ENCODE assay signal across 1 cellular context in the genomic region with DNA sequence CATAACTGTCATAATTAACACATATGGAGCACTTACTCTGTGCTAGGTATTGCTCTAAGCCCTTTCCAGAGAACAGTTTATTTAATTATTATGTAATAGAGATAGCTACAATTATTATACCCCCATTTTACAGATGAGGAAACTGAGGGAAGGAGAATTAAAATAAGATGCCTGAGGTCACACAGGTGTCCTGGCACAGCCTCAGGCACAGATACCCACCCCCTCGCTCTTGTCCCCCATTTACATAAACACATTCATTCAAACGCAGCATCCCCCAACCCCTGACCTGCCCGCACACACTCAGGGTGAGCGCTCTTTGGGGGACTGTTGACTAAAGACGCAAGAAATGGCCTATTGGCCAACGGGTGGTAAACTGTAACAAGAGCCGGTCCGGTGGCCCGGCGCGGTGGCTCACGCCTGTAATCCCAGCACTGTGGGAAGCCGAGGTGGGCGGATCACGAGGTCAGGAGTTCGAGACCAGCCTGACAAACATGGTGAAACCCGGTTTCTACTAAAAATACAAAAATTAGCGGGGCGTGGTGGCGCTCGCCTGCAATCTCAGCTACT.
TF ChIP-seq lines count a peak whose summit lies in the region.

No MANE protein-coding gene starts in this region.

TF ChIP-seq in HepG2, 621 proteins besides CTCF, POLR2A, EP300 and RAD21:
- TF ChIP-seq ZFP90 (CRISPR knock-in tag; IDR thresholded peaks at IDR 0.05; ENCODE audit: borderline replicate concordance): no peak
- 0 out of 2 replicates have a peak, but pooled peaks have one; percentile 15 for TF ChIP-seq ZNF543 (CRISPR knock-in tag; IDR thresholded peaks at IDR 0.05)
- TF ChIP-seq SMARCE1 (IDR thresholded peaks at IDR 0.05; ENCODE audit: borderline replicate concordance): no peak
- TF ChIP-seq, protein P1, sequence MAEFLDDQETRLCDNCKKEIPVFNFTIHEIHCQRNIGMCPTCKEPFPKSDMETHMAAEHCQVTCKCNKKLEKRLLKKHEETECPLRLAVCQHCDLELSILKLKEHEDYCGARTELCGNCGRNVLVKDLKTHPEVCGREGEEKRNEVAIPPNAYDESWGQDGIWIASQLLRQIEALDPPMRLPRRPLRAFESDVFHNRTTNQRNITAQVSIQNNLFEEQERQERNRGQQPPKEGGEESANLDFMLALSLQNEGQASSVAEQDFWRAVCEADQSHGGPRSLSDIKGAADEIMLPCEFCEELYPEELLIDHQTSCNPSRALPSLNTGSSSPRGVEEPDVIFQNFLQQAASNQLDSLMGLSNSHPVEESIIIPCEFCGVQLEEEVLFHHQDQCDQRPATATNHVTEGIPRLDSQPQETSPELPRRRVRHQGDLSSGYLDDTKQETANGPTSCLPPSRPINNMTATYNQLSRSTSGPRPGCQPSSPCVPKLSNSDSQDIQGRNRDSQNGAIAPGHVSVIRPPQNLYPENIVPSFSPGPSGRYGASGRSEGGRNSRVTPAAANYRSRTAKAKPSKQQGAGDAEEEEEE (CRISPR knock-in tag; IDR thresholded peaks at IDR 0.05; ENCODE audit: borderline replicate concordance): no peak
- TF ChIP-seq KLF16 (CRISPR knock-in tag; IDR thresholded peaks at IDR 0.05): no peak
- 0 out of 2 replicates have a peak, but pooled peaks have one; percentile 19 for TF ChIP-seq KDM1A (CRISPR knock-in tag; IDR thresholded peaks at IDR 0.05)
- TF ChIP-seq, protein P2, sequence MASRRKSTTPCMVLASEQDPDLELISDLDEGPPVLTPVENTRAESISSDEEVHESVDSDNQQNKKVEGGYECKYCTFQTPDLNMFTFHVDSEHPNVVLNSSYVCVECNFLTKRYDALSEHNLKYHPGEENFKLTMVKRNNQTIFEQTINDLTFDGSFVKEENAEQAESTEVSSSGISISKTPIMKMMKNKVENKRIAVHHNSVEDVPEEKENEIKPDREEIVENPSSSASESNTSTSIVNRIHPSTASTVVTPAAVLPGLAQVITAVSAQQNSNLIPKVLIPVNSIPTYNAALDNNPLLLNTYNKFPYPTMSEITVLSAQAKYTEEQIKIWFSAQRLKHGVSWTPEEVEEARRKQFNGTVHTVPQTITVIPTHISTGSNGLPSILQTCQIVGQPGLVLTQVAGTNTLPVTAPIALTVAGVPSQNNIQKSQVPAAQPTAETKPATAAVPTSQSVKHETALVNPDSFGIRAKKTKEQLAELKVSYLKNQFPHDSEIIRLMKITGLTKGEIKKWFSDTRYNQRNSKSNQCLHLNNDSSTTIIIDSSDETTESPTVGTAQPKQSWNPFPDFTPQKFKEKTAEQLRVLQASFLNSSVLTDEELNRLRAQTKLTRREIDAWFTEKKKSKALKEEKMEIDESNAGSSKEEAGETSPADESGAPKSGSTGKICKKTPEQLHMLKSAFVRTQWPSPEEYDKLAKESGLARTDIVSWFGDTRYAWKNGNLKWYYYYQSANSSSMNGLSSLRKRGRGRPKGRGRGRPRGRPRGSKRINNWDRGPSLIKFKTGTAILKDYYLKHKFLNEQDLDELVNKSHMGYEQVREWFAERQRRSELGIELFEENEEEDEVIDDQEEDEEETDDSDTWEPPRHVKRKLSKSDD (CRISPR knock-in tag; IDR thresholded peaks at IDR 0.05; ENCODE audit: low read depth): no peak
- TF ChIP-seq RXRA (CRISPR knock-in tag; IDR thresholded peaks at IDR 0.05): no peak
- TF ChIP-seq KLF9 (CRISPR knock-in tag; IDR thresholded peaks at IDR 0.05; ENCODE audit: low read depth): no peak
- TF ChIP-seq BCL6 (CRISPR knock-in tag; IDR thresholded peaks at IDR 0.05): no peak
- no peak for TF ChIP-seq RCOR2 (CRISPR knock-in tag; IDR thresholded peaks at IDR 0.05)
- TF ChIP-seq, protein P3, sequence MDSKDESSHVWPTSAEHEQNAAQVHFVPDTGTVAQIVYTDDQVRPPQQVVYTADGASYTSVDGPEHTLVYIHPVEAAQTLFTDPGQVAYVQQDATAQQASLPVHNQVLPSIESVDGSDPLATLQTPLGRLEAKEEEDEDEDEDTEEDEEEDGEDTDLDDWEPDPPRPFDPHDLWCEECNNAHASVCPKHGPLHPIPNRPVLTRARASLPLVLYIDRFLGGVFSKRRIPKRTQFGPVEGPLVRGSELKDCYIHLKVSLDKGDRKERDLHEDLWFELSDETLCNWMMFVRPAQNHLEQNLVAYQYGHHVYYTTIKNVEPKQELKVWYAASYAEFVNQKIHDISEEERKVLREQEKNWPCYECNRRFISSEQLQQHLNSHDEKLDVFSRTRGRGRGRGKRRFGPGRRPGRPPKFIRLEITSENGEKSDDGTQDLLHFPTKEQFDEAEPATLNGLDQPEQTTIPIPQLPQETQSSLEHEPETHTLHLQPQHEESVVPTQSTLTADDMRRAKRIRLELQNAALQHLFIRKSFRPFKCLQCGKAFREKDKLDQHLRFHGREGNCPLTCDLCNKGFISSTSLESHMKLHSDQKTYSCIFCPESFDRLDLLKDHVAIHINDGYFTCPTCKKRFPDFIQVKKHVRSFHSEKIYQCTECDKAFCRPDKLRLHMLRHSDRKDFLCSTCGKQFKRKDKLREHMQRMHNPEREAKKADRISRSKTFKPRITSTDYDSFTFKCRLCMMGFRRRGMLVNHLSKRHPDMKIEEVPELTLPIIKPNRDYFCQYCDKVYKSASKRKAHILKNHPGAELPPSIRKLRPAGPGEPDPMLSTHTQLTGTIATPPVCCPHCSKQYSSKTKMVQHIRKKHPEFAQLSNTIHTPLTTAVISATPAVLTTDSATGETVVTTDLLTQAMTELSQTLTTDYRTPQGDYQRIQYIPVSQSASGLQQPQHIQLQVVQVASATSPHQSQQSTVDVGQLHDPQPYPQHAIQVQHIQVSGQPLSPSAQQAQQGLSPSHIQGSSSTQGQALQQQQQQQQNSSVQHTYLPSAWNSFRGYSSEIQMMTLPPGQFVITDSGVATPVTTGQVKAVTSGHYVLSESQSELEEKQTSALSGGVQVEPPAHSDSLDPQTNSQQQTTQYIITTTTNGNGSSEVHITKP (CRISPR knock-in tag; IDR thresholded peaks at IDR 0.05; ENCODE audit: low read depth): no peak
- no peak for TF ChIP-seq SP1 (IDR thresholded peaks at IDR 0.05)
- TF ChIP-seq SP1 (CRISPR knock-in tag; IDR thresholded peaks at IDR 0.05): no peak
- TF ChIP-seq SP2 (CRISPR knock-in tag; IDR thresholded peaks at IDR 0.05): no peak
- TF ChIP-seq ZNF616 (CRISPR knock-in tag; IDR thresholded peaks at IDR 0.05; ENCODE audit: low read depth): no peak
- TF ChIP-seq PCBP2 (optimal IDR thresholded peaks at IDR 0.05; ENCODE audit: low read depth, low read length, poor library complexity, severe bottlenecking): no peak
- peak; percentile 93 for TF ChIP-seq ZNF629 (CRISPR knock-in tag; conservative IDR thresholded peaks at IDR 0.05)
- no peak for TF ChIP-seq ZNF10 (CRISPR knock-in tag; IDR thresholded peaks at IDR 0.05; ENCODE audit: borderline replicate concordance, low read depth)
- TF ChIP-seq ZSCAN31 (CRISPR knock-in tag; IDR thresholded peaks at IDR 0.05; ENCODE audit: low read depth): no peak
- TF ChIP-seq MLX (CRISPR knock-in tag; IDR thresholded peaks at IDR 0.05): no peak
- TF ChIP-seq ZNF12 (CRISPR knock-in tag; IDR thresholded peaks at IDR 0.05): no peak; the same call in 1 of the 2 replicates
- no peak for TF ChIP-seq MEF2D (CRISPR knock-in tag; IDR thresholded peaks at IDR 0.05)
- no peak for TF ChIP-seq ARNT2 (CRISPR knock-in tag; IDR thresholded peaks at IDR 0.05; ENCODE audit: low read depth)
- no peak for TF ChIP-seq TGIF2 (CRISPR knock-in tag; IDR thresholded peaks at IDR 0.05)
- no peak for TF ChIP-seq GMEB2 (CRISPR knock-in tag; IDR thresholded peaks at IDR 0.05; ENCODE audit: low read depth)
- TF ChIP-seq HOXD1 (CRISPR knock-in tag; IDR thresholded peaks at IDR 0.05): no peak
- TF ChIP-seq, protein P4, sequence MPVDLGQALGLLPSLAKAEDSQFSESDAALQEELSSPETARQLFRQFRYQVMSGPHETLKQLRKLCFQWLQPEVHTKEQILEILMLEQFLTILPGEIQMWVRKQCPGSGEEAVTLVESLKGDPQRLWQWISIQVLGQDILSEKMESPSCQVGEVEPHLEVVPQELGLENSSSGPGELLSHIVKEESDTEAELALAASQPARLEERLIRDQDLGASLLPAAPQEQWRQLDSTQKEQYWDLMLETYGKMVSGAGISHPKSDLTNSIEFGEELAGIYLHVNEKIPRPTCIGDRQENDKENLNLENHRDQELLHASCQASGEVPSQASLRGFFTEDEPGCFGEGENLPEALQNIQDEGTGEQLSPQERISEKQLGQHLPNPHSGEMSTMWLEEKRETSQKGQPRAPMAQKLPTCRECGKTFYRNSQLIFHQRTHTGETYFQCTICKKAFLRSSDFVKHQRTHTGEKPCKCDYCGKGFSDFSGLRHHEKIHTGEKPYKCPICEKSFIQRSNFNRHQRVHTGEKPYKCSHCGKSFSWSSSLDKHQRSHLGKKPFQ (CRISPR knock-in tag; IDR thresholded peaks at IDR 0.05; ENCODE audit: insufficient replicate concordance): peak; percentile 14
- TF ChIP-seq TFE3 (CRISPR knock-in tag; IDR thresholded peaks at IDR 0.05): no peak
- TF ChIP-seq, protein P5, sequence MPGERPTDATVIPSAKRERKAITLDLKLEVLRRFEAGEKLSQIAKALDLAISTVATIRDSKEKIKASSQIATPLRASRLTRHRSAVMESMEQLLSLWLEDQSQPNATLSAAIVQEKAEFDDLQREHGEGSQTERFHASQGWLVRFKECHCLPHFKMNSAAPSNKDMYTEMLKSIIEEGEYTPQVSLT (CRISPR knock-in tag; IDR thresholded peaks at IDR 0.05; ENCODE audit: borderline replicate concordance, low read depth): no peak
- no peak for TF ChIP-seq ZNF446 (CRISPR knock-in tag; IDR thresholded peaks at IDR 0.05)
- TF ChIP-seq ONECUT2 (CRISPR knock-in tag; IDR thresholded peaks at IDR 0.05): no peak
- TF ChIP-seq SMAD3 (CRISPR knock-in tag; IDR thresholded peaks at IDR 0.05): no peak
